16 cellular contexts compared by ENCODE assay signal in genomic region chr16:85519540-85520231, GRCh38.
DNase-seq lines count a peak whose midpoint lies in the region; ATAC-seq, FAIRE-seq and TF ChIP-seq lines count a peak whose summit lies in the region.
"Had no signal": no experiment of that assay in that cellular context is flagged by ENCODE, and none has a peak within 500 bp of the region (broad histone marks: within the 10 kb centered on the region; RNA-seq: fewer than 3 reads in every experiment).

No MANE protein-coding gene starts in this region.

- H3K9me3 Mint-ChIP-seq in stimulated activated naive CD8-positive, alpha-beta T cell treated with anti-CD3 and anti-CD28 coated beads, Interleukin-15, Interleukin-2, amounts not matched to agents 100 ng/mL and 50 ng/mL, for 24 hours = no peaks in the 10 kb centered on the region
- peaks cover 9% of the 10 kb centered on the region for H3K9me3 Mint-ChIP-seq in activated naive CD8-positive, alpha-beta T cell treated with anti-CD3 and anti-CD28 coated beads, Interleukin-2, amount 50 U/mL, for 24 hours
- H3K9me3 Mint-ChIP-seq in natural killer cell treated with Interleukin-12 subunit alpha and Interleukin-12 subunit beta and Interleukin-15 and Interleukin-18, amount 100 ng/mL, for 72 hours = peaks cover 10% of the 10 kb centered on the region
- H3K9me3 Mint-ChIP-seq: CD4-positive, alpha-beta T cell had no signal

- ATAC-seq in stimulated activated naive CD8-positive, alpha-beta T cell treated with anti-CD3 and anti-CD28 coated beads, Interleukin-15, Interleukin-2, amounts not matched to agents 100 U/mL and 50 U/mL, for 24 hours = no peak
- ATAC-seq in activated naive CD8-positive, alpha-beta T cell treated with anti-CD3 and anti-CD28 coated beads, Interleukin-2, amount 50 U/mL, for 24 hours = no peak
- peak in 1 of 2 donors; percentile 55 for ATAC-seq in natural killer cell treated with Interleukin-12 subunit alpha and Interleukin-12 subunit beta and Interleukin-15 and Interleukin-18, amount 100 ng/mL, for 72 hours
- ATAC-seq in HG03442 (IDR thresholded peaks at IDR 0.05; ENCODE audit: unreplicated experiment) (no peak), GM18873 (IDR thresholded peaks at IDR 0.05; ENCODE audit: low FRiP score, unreplicated experiment) (no peak)
- ATAC-seq: Panc1, Right ventricle myocardium inferior had no signal

- FAIRE-seq in GM12892 (lab: Jason Lieb, UNC) = no peak

- H3K4me3 Mint-ChIP-seq in stimulated activated naive CD8-positive, alpha-beta T cell treated with anti-CD3 and anti-CD28 coated beads, Interleukin-15, Interleukin-2, amounts not matched to agents 100 ng/mL and 50 ng/mL, for 24 hours = peak overlapping the region; percentile 1
- H3K4me3 Mint-ChIP-seq in activated naive CD8-positive, alpha-beta T cell treated with anti-CD3 and anti-CD28 coated beads, Interleukin-2, amount 50 U/mL, for 24 hours = no peak overlapping the region
- H3K4me3 Mint-ChIP-seq in natural killer cell treated with Interleukin-12 subunit alpha and Interleukin-12 subunit beta and Interleukin-15 and Interleukin-18, amount 100 ng/mL, for 72 hours = peak overlapping the region; percentile 66
- H3K4me3 Mint-ChIP-seq: CD4-positive, alpha-beta T cell had no signal

- DNase-seq in stimulated activated naive CD8-positive, alpha-beta T cell treated with anti-CD3 and anti-CD28 coated beads, Interleukin-15, Interleukin-2, amounts not matched to agents 100 U/mL and 50 U/mL, for 24 hours = no peak
- DNase-seq in activated naive CD8-positive, alpha-beta T cell treated with anti-CD3 and anti-CD28 coated beads, Interleukin-2, amount 50 U/mL, for 24 hours = no peak
- DNase-seq in natural killer cell treated with Interleukin-12 subunit alpha and Interleukin-12 subunit beta and Interleukin-15 and Interleukin-18, amount 100 ng/mL, for 72 hours (ENCODE audit: low spot score) = no peak
- DNase-seq in GM12892 (ENCODE audit: insufficient read length) = no peak
- DNase-seq: ACHN; CD4-positive, alpha-beta T cell; GF-D8; GM23248; NCI-H1105; NCI-H1694 treated with DMSO at 0.1 percent for 48 hours; NCI-H82 had no signal

- no peak for TF ChIP-seq POLR2A in GM12892 (IDR thresholded peaks at IDR 0.05; ENCODE audit: low read depth, low read length)

- H3K27me3 Mint-ChIP-seq in stimulated activated naive CD8-positive, alpha-beta T cell treated with anti-CD3 and anti-CD28 coated beads, Interleukin-15, Interleukin-2, amounts not matched to agents 100 ng/mL and 50 ng/mL, for 24 hours = no peaks in the 10 kb centered on the region
- H3K27me3 Mint-ChIP-seq in activated naive CD8-positive, alpha-beta T cell treated with anti-CD3 and anti-CD28 coated beads, Interleukin-2, amount 50 U/mL, for 24 hours = peaks cover 2% of the 10 kb centered on the region
- peaks cover 5 to 10% of the 10 kb centered on the region in 2 donors for H3K27me3 Mint-ChIP-seq in natural killer cell treated with Interleukin-12 subunit alpha and Interleukin-12 subunit beta and Interleukin-15 and Interleukin-18, amount 100 ng/mL, for 72 hours
- H3K27me3 Mint-ChIP-seq: CD4-positive, alpha-beta T cell had no signal

- H3K27ac Mint-ChIP-seq in stimulated activated naive CD8-positive, alpha-beta T cell treated with anti-CD3 and anti-CD28 coated beads, Interleukin-15, Interleukin-2, amounts not matched to agents 100 ng/mL and 50 ng/mL, for 24 hours = peak overlapping the region; percentile 76
- H3K27ac Mint-ChIP-seq in activated naive CD8-positive, alpha-beta T cell treated with anti-CD3 and anti-CD28 coated beads, Interleukin-2, amount 50 U/mL, for 24 hours = peak overlapping the region; percentile 82
- H3K27ac Mint-ChIP-seq in natural killer cell treated with Interleukin-12 subunit alpha and Interleukin-12 subunit beta and Interleukin-15 and Interleukin-18, amount 100 ng/mL, for 72 hours = peak overlapping the region; percentile 47 to 91
- H3K27ac Mint-ChIP-seq: CD4-positive, alpha-beta T cell had no signal

- H3K4me1 Mint-ChIP-seq in stimulated activated naive CD8-positive, alpha-beta T cell treated with anti-CD3 and anti-CD28 coated beads, Interleukin-15, Interleukin-2, amounts not matched to agents 100 ng/mL and 50 ng/mL, for 24 hours (ENCODE audit: low read depth) = no peaks in the 10 kb centered on the region
- H3K4me1 Mint-ChIP-seq in activated naive CD8-positive, alpha-beta T cell treated with anti-CD3 and anti-CD28 coated beads, Interleukin-2, amount 50 U/mL, for 24 hours = peaks cover 3% of the 10 kb centered on the region
- H3K4me1 Mint-ChIP-seq in natural killer cell treated with Interleukin-12 subunit alpha and Interleukin-12 subunit beta and Interleukin-15 and Interleukin-18, amount 100 ng/mL, for 72 hours (ENCODE audit: low read depth in 2 of 2) = peaks cover 17 to 20% of the 10 kb centered on the region in 2 donors

- H3K36me3 Mint-ChIP-seq in stimulated activated naive CD8-positive, alpha-beta T cell treated with anti-CD3 and anti-CD28 coated beads, Interleukin-15, Interleukin-2, amounts not matched to agents 100 ng/mL and 50 ng/mL, for 24 hours (ENCODE audit: low read depth) = no peaks in the 10 kb centered on the region
- peaks cover 2% of the 10 kb centered on the region for H3K36me3 Mint-ChIP-seq in activated naive CD8-positive, alpha-beta T cell treated with anti-CD3 and anti-CD28 coated beads, Interleukin-2, amount 50 U/mL, for 24 hours (ENCODE audit: low read depth)
- peaks cover 11% of the 10 kb centered on the region for H3K36me3 Mint-ChIP-seq in natural killer cell treated with Interleukin-12 subunit alpha and Interleukin-12 subunit beta and Interleukin-15 and Interleukin-18, amount 100 ng/mL, for 72 hours
